In the genomic region with DNA sequence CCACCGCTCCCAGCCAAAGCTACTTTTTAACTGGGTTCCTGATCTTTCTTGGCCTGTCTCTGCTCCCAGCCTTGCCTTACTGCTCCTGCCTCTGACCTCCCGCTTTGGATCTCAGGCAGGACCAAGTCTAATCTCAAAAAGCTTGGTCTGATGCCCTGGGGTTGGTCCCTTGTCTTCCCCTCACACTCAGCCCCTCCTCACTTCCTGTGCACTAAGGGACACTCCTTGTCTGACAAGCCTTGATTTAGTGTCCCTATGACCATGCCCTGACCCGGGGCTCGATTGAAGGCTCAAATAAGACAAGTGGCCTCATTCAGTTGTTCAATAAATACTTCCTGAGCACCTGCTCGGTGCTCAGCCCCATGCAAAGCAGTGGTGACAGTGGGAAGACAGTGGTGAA, we compare ENCODE assay signal across 24 cellular contexts. TPM values are rescaled to one million over a fixed set of nuclear protein-coding genes. Genes with fewer than 3 reads are reported as not detected.
"Had no signal": no experiment of that assay in that cellular context is flagged by ENCODE, and none has a peak within 500 bp of the region (broad histone marks: within the 10 kb centered on the region; RNA-seq: fewer than 3 reads in every experiment).

No MANE protein-coding gene starts in this region.

- H3K4me3 Mint-ChIP-seq: activated naive CD8-positive, alpha-beta T cell treated with anti-CD3 and anti-CD28 coated beads for 36 hours; activated T-cell treated with anti-CD3 and anti-CD28 coated beads, Interleukin-2, amount 50 U/mL, for 72 hours; mesothelial cell of epicardium had no signal

- H3K9me3 Mint-ChIP-seq: activated T-cell treated with anti-CD3 and anti-CD28 coated beads, Interleukin-2, amount 50 U/mL, for 72 hours; mesothelial cell of epicardium had no signal

- H3K27ac Mint-ChIP-seq: activated naive CD8-positive, alpha-beta T cell treated with anti-CD3 and anti-CD28 coated beads for 36 hours; activated T-cell treated with anti-CD3 and anti-CD28 coated beads, Interleukin-2, amount 50 U/mL, for 72 hours; mesothelial cell of epicardium had no signal

- DNase-seq: activated CD4-positive, alpha-beta T cell treated with anti-CD3 and anti-CD28 coated beads for 1 hour; activated CD4-positive, alpha-beta T cell treated with anti-CD3 and anti-CD28 coated beads, Interleukin-2, amount 50 U/mL, for 1 hour; activated effector memory CD4-positive, alpha-beta T cell treated with anti-CD3 and anti-CD28 coated beads, Interleukin-2, amount 50 U/mL, for 16 hours; activated naive CD8-positive, alpha-beta T cell treated with anti-CD3 and anti-CD28 coated beads for 36 hours; activated T-cell treated with anti-CD3 and anti-CD28 coated beads, Interleukin-2, amount 50 U/mL, for 72 hours; colonic mucosa; glutamatergic neuron; left ventricle myocardium inferior; nephron progenitor cell; stimulated activated CD4-positive, alpha-beta T cell treated with anti-CD3 and anti-CD28 coated beads, Interleukin-15, amount 100 ng/mL, for 24 hours; stimulated activated naive CD4-positive, alpha-beta T cell had no signal

- H3K27me3 Mint-ChIP-seq: activated naive CD8-positive, alpha-beta T cell treated with anti-CD3 and anti-CD28 coated beads for 36 hours had no signal

- H2AFZ ChIP-seq: hepatocyte had no signal

- H3K9me3 ChIP-seq: breast epithelium, colonic mucosa, esophagus muscularis mucosa, left ventricle myocardium inferior had no signal

- H3K36me3 ChIP-seq: breast epithelium, colonic mucosa, esophagus muscularis mucosa, left ventricle myocardium inferior had no signal

- H3K4me3 ChIP-seq: breast epithelium, colonic mucosa, esophagus muscularis mucosa, hepatocyte, left ventricle myocardium inferior, smooth muscle cell had no signal

- ATAC-seq: activated T-cell treated with anti-CD3 and anti-CD28 coated beads, Interleukin-2, amount 50 U/mL, for 72 hours; sciatic nerve had no signal

- H3K27ac ChIP-seq: breast epithelium, colonic mucosa, esophagus muscularis mucosa, hepatocyte, left ventricle myocardium inferior, VCaP had no signal

- H3K4me2 ChIP-seq: hepatocyte, smooth muscle cell had no signal

RNA-seq across cellular contexts. Expression of gene GFI1B, which starts 48.6 kb away (rescaled TPM):
- total RNA-seq: activated naive CD8-positive, alpha-beta T cell treated with anti-CD3 and anti-CD28 coated beads for 36 hours; astrocyte; breast epithelium; lung microvascular endothelial cell; mesothelial cell of epicardium; omental fat pad; sciatic nerve; smooth muscle cell; subcutaneous adipose tissue; T-helper 2 cell treated with Interferon-gamma antibody and Interleukin-4, amounts not matched to agents 100 ng/mL and 5 ng/mL, for 36 hours; ureter had no signal
